In genomic region chr2:9831670-9832069, GRCh38 we compare ENCODE assay signal across 18 cellular contexts. TPM values are rescaled to one million over a fixed set of nuclear protein-coding genes. Genes with fewer than 3 reads are reported as not detected.
A peak's percentile ranks its signal among the peaks of the same experiment; 100 is the strongest.
DNase-seq lines count a peak whose midpoint lies in the region; ATAC-seq, FAIRE-seq and TF ChIP-seq lines count a peak whose summit lies in the region.
"Had no signal": no experiment of that assay in that cellular context is flagged by ENCODE, and none has a peak within 500 bp of the region (broad histone marks: within the 10 kb centered on the region; RNA-seq: fewer than 3 reads in every experiment).

No MANE protein-coding gene starts in this region.

- DNase-seq in GM23338 (ENCODE audit: low spot score) (peak; percentile 63), WTC11 (ENCODE audit: low spot score) (no peak), kidney (no peak), smooth muscle cell (lab: John Stamatoyannopoulos, UW; ENCODE audit: unreplicated experiment) (no peak), MG63 (no peak), caudate nucleus (lab: John Stamatoyannopoulos, UW) (no peak)
- DNase-seq: CD4-positive, CD25-positive, alpha-beta regulatory T cell; DMS53; MV-4-11; NCI-H1417; NCI-H1930; NK-92 treated with Interleukin-12 subunit alpha and Interleukin-12 subunit beta, amount 100 ng/mL, for 24 hours; OCI-M1; RPMI8226; SIG-M5 had no signal

- H3K4me1 Mint-ChIP-seq in GM23338 (peaks cover 8% of the 10 kb centered on the region), WTC11 (peaks cover 17% of the 10 kb centered on the region)
- H3K4me1 Mint-ChIP-seq: IgD-negative memory B cell had no signal

- peaks cover 2% of the 10 kb centered on the region for H3K27me3 Mint-ChIP-seq in GM23338 (ENCODE audit: insufficient read depth, low read depth, poor library complexity)
- H3K27me3 Mint-ChIP-seq in WTC11 (ENCODE audit: low read depth) = no peaks in the 10 kb centered on the region

- no peaks in the 10 kb centered on the region for H3K9me2 ChIP-seq in GM23338 (ENCODE audit: insufficient read depth)

- no peak overlapping the region for H3K4me3 ChIP-seq in GM23338
- H3K4me3 ChIP-seq in kidney (ENCODE audit: low read length in 2 of 2) = no peak overlapping the region
- no peak overlapping the region for H3K4me3 ChIP-seq in smooth muscle cell
- H3K4me3 ChIP-seq in MG63 = no peak overlapping the region

- POLR2A ChIA-PET in WTC11 (lab: Charles Lee) = no interaction called here

- FAIRE-seq in kidney (lab: Jason Lieb, UNC) = no peak

- H3K4me1 ChIP-seq in GM23338 (ENCODE audit: insufficient read depth) (0 out of 2 replicates have a peak, but pooled peaks cover 7% of the 10 kb centered on the region), kidney (ENCODE audit: control insufficient read depth in 1 of 2, insufficient read depth in 1 of 2, low read depth in 1 of 2, low read length in 2 of 2) (peaks cover 0 to 3% of the 10 kb centered on the region in 2 donors), smooth muscle cell (ENCODE audit: low read depth) (peaks cover 1% of the 10 kb centered on the region)

- no peak overlapping the region for H3K4me2 ChIP-seq in GM23338
- H3K4me2 ChIP-seq in smooth muscle cell = no peak overlapping the region

- H3K9me3 Mint-ChIP-seq in GM23338 (no peaks in the 10 kb centered on the region), WTC11 (no peaks in the 10 kb centered on the region)
- H3K9me3 Mint-ChIP-seq: IgD-negative memory B cell had no signal

- H3K27ac Mint-ChIP-seq in GM23338 = no peak overlapping the region
- no peak overlapping the region for H3K27ac Mint-ChIP-seq in WTC11
- H3K27ac Mint-ChIP-seq: CD4-positive, CD25-positive, alpha-beta regulatory T cell had no signal

- H4K20me1 ChIP-seq in GM23338 (replicated peaks; ENCODE audit: insufficient read depth) = no peaks in the 10 kb centered on the region
- H4K20me1 ChIP-seq in smooth muscle cell (ENCODE audit: low read depth) = no peaks in the 10 kb centered on the region

- H3K36me3 Mint-ChIP-seq in GM23338 (ENCODE audit: low read depth) (no peaks in the 10 kb centered on the region), WTC11 (no peaks in the 10 kb centered on the region)
- H3K36me3 Mint-ChIP-seq: CD4-positive, CD25-positive, alpha-beta regulatory T cell; IgD-negative memory B cell had no signal

- no peak overlapping the region for H2AFZ ChIP-seq in GM23338
- no peak overlapping the region for H2AFZ ChIP-seq in smooth muscle cell (ENCODE audit: low read depth)

- H3K9ac ChIP-seq in kidney (ENCODE audit: low read length in 2 of 2) (no peak overlapping the region), smooth muscle cell (ENCODE audit: low read depth) (no peak overlapping the region)

- H3K4me3 Mint-ChIP-seq in GM23338 = no peak overlapping the region
- no peak overlapping the region for H3K4me3 Mint-ChIP-seq in WTC11
- H3K4me3 Mint-ChIP-seq: CD4-positive, CD25-positive, alpha-beta regulatory T cell; IgD-negative memory B cell had no signal

- WGBS in smooth muscle cell (ENCODE audit: low lambda C conversion rate) = 53% methylated on average over 6 of the region's 6 CpGs

- intact Hi-C loops in kidney (cut with DNase I) = no loop called here

- no peak for TF ChIP-seq CTCF in GM23338 (conservative IDR thresholded peaks at IDR 0.05; ENCODE audit: low read depth in 2 of 2)
- no peak for TF ChIP-seq CTCF in WTC11 (IDR thresholded peaks at IDR 0.05)
- no peak for TF ChIP-seq CTCF in kidney (IDR thresholded peaks at IDR 0.05; ENCODE audit: borderline replicate concordance, extremely low read depth, insufficient read depth)
- TF ChIP-seq CTCF in smooth muscle cell (IDR thresholded peaks at IDR 0.05; ENCODE audit: borderline replicate concordance, insufficient read depth, poor library complexity, severe bottlenecking) = no peak

- no peaks in the 10 kb centered on the region for H3K79me2 ChIP-seq in GM23338 (replicated peaks; ENCODE audit: insufficient read depth)
- no peaks in the 10 kb centered on the region for H3K79me2 ChIP-seq in smooth muscle cell (ENCODE audit: low read depth)

- H3K27ac ChIP-seq in GM23338 (ENCODE audit: low read depth) = no peak overlapping the region
- H3K27ac ChIP-seq in kidney (ENCODE audit: low read depth in 2 of 2, low read length in 2 of 2) = peak overlapping the region; percentile 55 to 81
- H3K27ac ChIP-seq in smooth muscle cell (ENCODE audit: low read depth) = peak overlapping the region; percentile 59
- no peak overlapping the region for H3K27ac ChIP-seq in caudate nucleus (ENCODE audit: low read depth, low read length)

- no peaks in the 10 kb centered on the region for H3K36me3 ChIP-seq in GM23338 (ENCODE audit: insufficient read depth)
- no peaks in the 10 kb centered on the region for H3K36me3 ChIP-seq in kidney (ENCODE audit: control insufficient read depth in 1 of 2, insufficient read depth in 2 of 2, low read length in 2 of 2)
- H3K36me3 ChIP-seq in smooth muscle cell (ENCODE audit: low read depth) = no peaks in the 10 kb centered on the region
- H3K36me3 ChIP-seq in MG63 = no peaks in the 10 kb centered on the region

- H3F3A ChIP-seq in GM23338 (replicated peaks; ENCODE audit: low read depth) (no peaks in the 10 kb centered on the region), smooth muscle cell (ENCODE audit: low read depth) (no peaks in the 10 kb centered on the region)

- CTCF ChIA-PET in WTC11 (lab: Charles Lee) = interaction anchor here (0.6 to 1.4 kb wide), 3 partner anchors 34 to 153 kb away, joined by 3 to 4 read pairs (median 4); no protein-coding TSS in a partner anchor

- H3K27me3 ChIP-seq in GM23338 (ENCODE audit: insufficient read depth) (no peaks in the 10 kb centered on the region), smooth muscle cell (ENCODE audit: low read depth) (no peaks in the 10 kb centered on the region), MG63 (no peaks in the 10 kb centered on the region)

- H3K9me3 ChIP-seq in kidney (ENCODE audit: control insufficient read depth in 1 of 2, low read length in 2 of 2) (no peaks in the 10 kb centered on the region), smooth muscle cell (replicated peaks; ENCODE audit: low read depth) (no peaks in the 10 kb centered on the region), MG63 (no peaks in the 10 kb centered on the region)

- ATAC-seq in GM23338 (peak; percentile 82), WTC11 (peak; percentile 90), HG02970 (IDR thresholded peaks at IDR 0.05; ENCODE audit: low FRiP score, unreplicated experiment) (no peak), GM21786 (IDR thresholded peaks at IDR 0.05; ENCODE audit: unreplicated experiment) (no peak)

TF ChIP-seq in WTC11, 78 proteins besides CTCF, POLR2A, EP300 and RAD21:
- TF ChIP-seq E2F4 (CRISPR knock-in tag; IDR thresholded peaks at IDR 0.05; ENCODE audit: borderline replicate concordance, low read depth) (no peak), ZNF416 (CRISPR knock-in tag; IDR thresholded peaks at IDR 0.05) (no peak)

RNA-seq across cellular contexts. Expression of gene TAF1B, which starts 11.6 kb away (rescaled TPM):
- total RNA-seq in GM23338 (2014; rRNA removed; shearing (Covaris generic)) = 17.1 and 28.9 TPM in 2 replicates
- polyA plus RNA-seq in GM23338 (2016; fragmentation: Nextera tagmentation; extraction: Ambion mirVana) = 22.2 and 24.6 TPM in 2 replicates
- total RNA-seq in WTC11 (2021) = 27.0 to 31.2 TPM (median 28.8 TPM) in 3 replicates
- 27.7 TPM for total RNA-seq in kidney
- 8.8 TPM for polyA plus RNA-seq in kidney (ENCODE audit: insufficient read depth, low read depth, low replicate concordance)
- total RNA-seq in smooth muscle cell = 11.2 and 41.9 TPM in 2 replicates
- 4.5 and 8.5 TPM in 2 replicates for polyA plus RNA-seq in smooth muscle cell
- 27.0 and 71.1 TPM in 2 replicates for total RNA-seq in MG63 (2014; rRNA removed; shearing (Covaris generic); ENCODE audit: low replicate concordance)

Comparison
In these comparisons a context has a peak if more than half of its experiments do, and no peak if none do; other contexts are left out.
1. ATAC-seq: peak in GM23338 (single experiment) and WTC11 (single experiment); none in HG02970 (single experiment) and GM21786 (single experiment).
2. H3K27ac ChIP-seq: peak in kidney (2 of 2) and smooth muscle cell (single experiment); none in GM23338 (single experiment) and caudate nucleus (single experiment).